In the genomic region with DNA sequence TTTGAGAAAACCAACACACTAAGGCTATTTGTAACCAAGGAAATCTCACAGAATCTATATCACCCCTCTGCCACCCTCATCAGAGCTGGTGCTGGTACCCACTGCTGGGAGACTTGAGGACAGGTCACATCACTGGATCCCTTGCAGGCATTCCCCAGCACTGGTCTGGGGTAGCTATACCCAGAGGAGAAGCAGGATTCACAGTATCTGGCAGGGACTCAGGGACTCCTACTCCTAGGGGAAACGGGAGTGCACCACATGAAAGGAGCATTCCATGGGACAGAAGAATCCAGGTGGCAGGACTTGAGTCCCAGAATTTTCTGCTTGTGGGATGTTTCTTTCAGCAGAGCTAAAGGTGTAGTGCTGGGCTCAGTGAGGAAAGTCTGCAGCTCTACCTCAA, we compare ENCODE assay signal across 19 cellular contexts.
DNase-seq lines count a peak whose midpoint lies in the region; ATAC-seq and TF ChIP-seq lines count a peak whose summit lies in the region.
"Had no signal": no experiment of that assay in that cellular context is flagged by ENCODE, and none has a peak within 500 bp of the region (broad histone marks: within the 10 kb centered on the region; RNA-seq: fewer than 3 reads in every experiment).

No MANE protein-coding gene starts in this region.

- peaks cover 7% of the 10 kb centered on the region for H3K27me3 Mint-ChIP-seq in activated CD4-positive, alpha-beta memory T cell treated with anti-CD3 and anti-CD28 coated beads, Interleukin-2, amount 10 ng/mL, durations not matched to agents 7 days and 5 days
- H3K27me3 Mint-ChIP-seq in activated CD4-positive, alpha-beta memory T cell treated with anti-CD3 and anti-CD28 coated beads for 36 hours, result peaks cover 20% of the 10 kb centered on the region
- H3K27me3 Mint-ChIP-seq in activated T-cell treated with anti-CD3 and anti-CD28 coated beads, Interleukin-2, amount 50 U/mL, for 24 hours, result peaks cover 34% of the 10 kb centered on the region
- H3K27me3 Mint-ChIP-seq: B cell had no signal

- H3K36me3 ChIP-seq in spleen, result no peaks in the 10 kb centered on the region
- H3K36me3 ChIP-seq: BLaER1, HAP-1 had no signal

- POLR2A ChIA-PET in activated CD4-positive, alpha-beta memory T cell treated with anti-CD3 and anti-CD28 coated beads, Interleukin-2, amount 10 ng/mL, durations not matched to agents 7 days and 5 days (lab: Charles Lee), result no interaction called here
- POLR2A ChIA-PET in activated CD4-positive, alpha-beta memory T cell treated with anti-CD3 and anti-CD28 coated beads for 36 hours (lab: Charles Lee), result no interaction called here

- H3K27ac Mint-ChIP-seq in activated CD4-positive, alpha-beta memory T cell treated with anti-CD3 and anti-CD28 coated beads, Interleukin-2, amount 10 ng/mL, durations not matched to agents 7 days and 5 days, result no peak overlapping the region
- H3K27ac Mint-ChIP-seq in activated CD4-positive, alpha-beta memory T cell treated with anti-CD3 and anti-CD28 coated beads for 36 hours, result no peak overlapping the region
- no peak overlapping the region for H3K27ac Mint-ChIP-seq in activated T-cell treated with anti-CD3 and anti-CD28 coated beads, Interleukin-2, amount 50 U/mL, for 24 hours
- H3K27ac Mint-ChIP-seq: B cell; CD4-positive, CD25-positive, alpha-beta regulatory T cell; CD8-positive, alpha-beta T cell; GM23338; HFFc6 had no signal

- no peaks in the 10 kb centered on the region for H3K4me1 ChIP-seq in spleen
- H3K4me1 ChIP-seq: Caco-2, HAP-1 had no signal

- no peaks in the 10 kb centered on the region for H3K36me3 Mint-ChIP-seq in activated CD4-positive, alpha-beta memory T cell treated with anti-CD3 and anti-CD28 coated beads, Interleukin-2, amount 10 ng/mL, durations not matched to agents 7 days and 5 days (ENCODE audit: low read depth)
- peaks cover 4% of the 10 kb centered on the region for H3K36me3 Mint-ChIP-seq in activated CD4-positive, alpha-beta memory T cell treated with anti-CD3 and anti-CD28 coated beads for 36 hours
- H3K36me3 Mint-ChIP-seq in activated T-cell treated with anti-CD3 and anti-CD28 coated beads, Interleukin-2, amount 50 U/mL, for 24 hours (ENCODE audit: low read depth), result no peaks in the 10 kb centered on the region
- H3K36me3 Mint-ChIP-seq: CD4-positive, CD25-positive, alpha-beta regulatory T cell; CD8-positive, alpha-beta T cell had no signal

- DNase-seq in activated CD4-positive, alpha-beta memory T cell treated with anti-CD3 and anti-CD28 coated beads, Interleukin-2, amount 10 ng/mL, durations not matched to agents 7 days and 5 days, result peak; percentile 1
- DNase-seq in activated CD4-positive, alpha-beta memory T cell treated with anti-CD3 and anti-CD28 coated beads for 36 hours, result no peak
- peak; percentile 4 for DNase-seq in iPS-NIHi7 (ENCODE audit: extremely low spot score)
- DNase-seq in spleen, result peak; percentile 28
- DNase-seq in activated T-cell treated with anti-CD3 and anti-CD28 coated beads, Interleukin-2, amount 50 U/mL, for 24 hours, result no peak
- DNase-seq: Caco-2; CD4-positive, CD25-positive, alpha-beta regulatory T cell; DMS153; DND-41; HFFc6 had no signal

- H3K27ac ChIP-seq in spleen, result no peak overlapping the region
- H3K27ac ChIP-seq: 22Rv1, C4-2B had no signal

- CTCF ChIA-PET in activated CD4-positive, alpha-beta memory T cell treated with anti-CD3 and anti-CD28 coated beads, Interleukin-2, amount 10 ng/mL, durations not matched to agents 7 days and 5 days (lab: Charles Lee), result no interaction called here
- CTCF ChIA-PET in activated CD4-positive, alpha-beta memory T cell treated with anti-CD3 and anti-CD28 coated beads for 36 hours (lab: Charles Lee), result no interaction called here

- H3K4me1 Mint-ChIP-seq in activated CD4-positive, alpha-beta memory T cell treated with anti-CD3 and anti-CD28 coated beads, Interleukin-2, amount 10 ng/mL, durations not matched to agents 7 days and 5 days, result no peaks in the 10 kb centered on the region
- no peaks in the 10 kb centered on the region for H3K4me1 Mint-ChIP-seq in activated CD4-positive, alpha-beta memory T cell treated with anti-CD3 and anti-CD28 coated beads for 36 hours (ENCODE audit: low read depth)
- no peaks in the 10 kb centered on the region for H3K4me1 Mint-ChIP-seq in activated T-cell treated with anti-CD3 and anti-CD28 coated beads, Interleukin-2, amount 50 U/mL, for 24 hours (ENCODE audit: low read depth)
- H3K4me1 Mint-ChIP-seq: B cell; CD4-positive, CD25-positive, alpha-beta regulatory T cell; GM23338 had no signal

- no peak for TF ChIP-seq POLR2A in spleen (IDR thresholded peaks at IDR 0.05)

- TF ChIP-seq CTCF in spleen (IDR thresholded peaks at IDR 0.05 in 8 of 11, conservative IDR thresholded peaks at IDR 0.05 in 3 of 11), result no peak

- no peak overlapping the region for H3K4me3 ChIP-seq in spleen
- H3K4me3 ChIP-seq: BLaER1, GM23338, HAP-1 had no signal

- intact Hi-C loops in activated CD4-positive, alpha-beta memory T cell treated with anti-CD3 and anti-CD28 coated beads for 36 hours (cut with micrococcal nuclease), result no loop called here
- intact Hi-C loops in spleen (cut with DNase I; ENCODE audit: low total_unique reads), result no loop called here

- no peak overlapping the region for H3K4me3 Mint-ChIP-seq in activated CD4-positive, alpha-beta memory T cell treated with anti-CD3 and anti-CD28 coated beads, Interleukin-2, amount 10 ng/mL, durations not matched to agents 7 days and 5 days
- H3K4me3 Mint-ChIP-seq in activated CD4-positive, alpha-beta memory T cell treated with anti-CD3 and anti-CD28 coated beads for 36 hours, result no peak overlapping the region
- no peak overlapping the region for H3K4me3 Mint-ChIP-seq in activated T-cell treated with anti-CD3 and anti-CD28 coated beads, Interleukin-2, amount 50 U/mL, for 24 hours
- H3K4me3 Mint-ChIP-seq: B cell; CD4-positive, CD25-positive, alpha-beta regulatory T cell; CD8-positive, alpha-beta T cell; GM23338; HFFc6 had no signal

- peaks cover 0 to 13% (median 0%) of the 10 kb centered on the region in 7 donors for H3K27me3 ChIP-seq in spleen (replicated peaks in 1 of 7)
- H3K27me3 ChIP-seq: BLaER1 had no signal

- peaks cover 8% of the 10 kb centered on the region for H3K9me3 Mint-ChIP-seq in activated CD4-positive, alpha-beta memory T cell treated with anti-CD3 and anti-CD28 coated beads, Interleukin-2, amount 10 ng/mL, durations not matched to agents 7 days and 5 days
- peaks cover 16% of the 10 kb centered on the region for H3K9me3 Mint-ChIP-seq in activated CD4-positive, alpha-beta memory T cell treated with anti-CD3 and anti-CD28 coated beads for 36 hours
- H3K9me3 Mint-ChIP-seq in activated T-cell treated with anti-CD3 and anti-CD28 coated beads, Interleukin-2, amount 50 U/mL, for 24 hours, result peaks cover 18% of the 10 kb centered on the region

- 71 to 92% (median 83%) methylated on average over 1 of the region's 1 CpG for WGBS in spleen, 5 donors

- peaks cover 0 to 61% (median 37%) of the 10 kb centered on the region in 8 donors for H3K9me3 ChIP-seq in spleen
- H3K9me3 ChIP-seq: Caco-2, HAP-1 had no signal

- no peak for ATAC-seq in HG02798 (IDR thresholded peaks at IDR 0.05; ENCODE audit: poor library complexity, unreplicated experiment)
- no peak for ATAC-seq in GM18868 (IDR thresholded peaks at IDR 0.05; ENCODE audit: unreplicated experiment)
- ATAC-seq: CD8-positive, alpha-beta T cell; GM23338 had no signal

Comparison
In these comparisons a context has a peak if more than half of its experiments do, and no peak if none do; other contexts are left out.
1. DNase-seq: peak in activated CD4-positive, alpha-beta memory T cell treated with anti-CD3 and anti-CD28 coated beads, Interleukin-2, amount 10 ng/mL, durations not matched to agents 7 days and 5 days (single experiment), iPS-NIHi7 (single experiment) and spleen (single experiment); none in activated CD4-positive, alpha-beta memory T cell treated with anti-CD3 and anti-CD28 coated beads for 36 hours (single experiment) and activated T-cell treated with anti-CD3 and anti-CD28 coated beads, Interleukin-2, amount 50 U/mL, for 24 hours (single experiment).